Comparison of ENCODE assay signal across 21 cellular contexts in genomic region chr20:63163171-63163570, GRCh38.
"Had no signal": no experiment of that assay in that cellular context is flagged by ENCODE, and none has a peak within 500 bp of the region (broad histone marks: within the 10 kb centered on the region; RNA-seq: fewer than 3 reads in every experiment).

No MANE protein-coding gene starts in this region.

- H3K27me3 ChIP-seq: right lobe of liver, testis had no signal

- H3K27ac ChIP-seq: esophagus muscularis mucosa, foreskin keratinocyte, heart right ventricle, left ventricle myocardium inferior, right lobe of liver, testis, transverse colon had no signal

- H3K4me3 ChIP-seq: esophagus muscularis mucosa, heart right ventricle, left ventricle myocardium inferior, right lobe of liver, testis, transverse colon had no signal

- H3K4me1 ChIP-seq: esophagus muscularis mucosa, foreskin keratinocyte, heart right ventricle, left ventricle myocardium inferior, right lobe of liver, testis, transverse colon had no signal

- H3K9me3 ChIP-seq: esophagus muscularis mucosa, heart right ventricle, left ventricle myocardium inferior, right lobe of liver, testis, transverse colon had no signal

- H3K36me3 ChIP-seq: esophagus muscularis mucosa, heart right ventricle, left ventricle myocardium inferior, right lobe of liver, transverse colon had no signal

- ATAC-seq: activated CD4-positive, alpha-beta T cell treated with anti-CD3 and anti-CD28 coated beads for 36 hours; activated naive CD4-positive, alpha-beta T cell treated with anti-CD3 and anti-CD28 coated beads, Interleukin-2, amount 50 U/mL, for 72 hours; activated T-cell treated with anti-CD3 and anti-CD28 coated beads, Interleukin-2, amount 50 U/mL, for 72 hours; foreskin keratinocyte; heart right ventricle; right lobe of liver; stimulated activated naive CD8-positive, alpha-beta T cell treated with anti-CD3 and anti-CD28 coated beads, Interleukin-15, Interleukin-2, amounts not matched to agents 100 U/mL and 50 U/mL, for 24 hours had no signal

- DNase-seq: activated CD4-positive, alpha-beta T cell treated with anti-CD3 and anti-CD28 coated beads for 36 hours; activated CD4-positive, CD25-positive, alpha-beta regulatory T cell; activated naive CD4-positive, alpha-beta T cell; activated T-cell treated with anti-CD3 and anti-CD28 coated beads for 4 hours; activated T-cell treated with anti-CD3 and anti-CD28 coated beads, Interleukin-2, amount 50 U/mL, for 72 hours; dermis blood vessel endothelial cell; effector CD4-positive, alpha-beta T cell; foreskin keratinocyte; left ventricle myocardium inferior; naive B cell; nephron progenitor cell; right lobe of liver; stimulated activated CD4-positive, alpha-beta T cell treated with anti-CD3 and anti-CD28 coated beads, Interleukin-12 subunit alpha, Interleukin-12 subunit beta, amount 100 ng/mL, for 4 hours; stimulated activated CD4-positive, alpha-beta T cell treated with anti-CD3 and anti-CD28 coated beads, Interleukin-4, amount 100 ng/mL, for 1 hour; stimulated activated naive CD8-positive, alpha-beta T cell treated with anti-CD3 and anti-CD28 coated beads, Interleukin-15, Interleukin-2, amounts not matched to agents 100 U/mL and 50 U/mL, for 24 hours; T-helper 1 cell; testis; transverse colon had no signal
